Comparison of ENCODE assay signal across 8 cellular contexts in the genomic region with DNA sequence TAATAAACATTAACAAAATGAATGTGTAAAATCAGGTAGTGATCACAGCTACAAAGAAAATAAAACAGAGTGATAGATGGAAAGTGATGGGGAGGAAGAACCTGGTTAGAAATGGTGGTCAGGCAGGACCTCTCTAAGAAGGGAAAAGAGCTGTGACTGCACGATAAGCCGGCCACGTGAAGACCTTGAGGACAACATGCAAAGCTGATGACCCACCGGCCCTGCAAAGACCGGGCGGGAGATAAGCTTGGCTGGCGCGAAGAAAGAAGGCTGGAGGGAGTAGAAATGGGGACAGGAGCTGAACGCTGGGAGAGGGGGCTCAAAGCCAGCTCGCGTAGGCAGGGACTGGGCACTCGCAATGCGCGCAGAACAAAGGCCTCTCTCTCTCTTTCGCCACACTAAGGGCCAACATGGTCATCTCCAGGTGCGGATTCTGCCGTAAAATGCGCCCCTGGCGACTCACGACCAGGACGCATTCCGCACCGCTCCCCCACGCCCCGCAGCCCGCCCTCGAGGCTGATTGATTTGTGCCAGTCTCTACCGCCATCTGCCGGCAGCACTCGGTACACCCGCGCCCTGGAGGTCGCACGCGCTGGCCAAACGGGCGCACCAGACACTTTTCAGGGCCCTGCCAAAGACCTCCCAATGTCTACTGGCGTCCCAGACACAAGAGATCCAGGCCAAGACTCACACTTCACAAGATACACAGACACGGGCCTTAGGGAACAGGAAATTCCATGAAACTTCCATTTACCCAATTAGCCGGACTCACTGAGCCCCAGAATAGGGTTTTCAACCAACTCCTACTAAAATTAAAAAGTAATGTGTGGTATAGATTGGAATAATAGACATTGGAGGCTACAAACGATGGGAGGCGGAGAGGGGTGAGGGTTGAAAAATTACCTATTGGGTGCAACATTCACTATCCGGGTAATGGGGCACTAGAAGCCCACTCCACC. TPM values are rescaled to one million over a fixed set of nuclear protein-coding genes. Genes with fewer than 3 reads are reported as not detected.
DNase-seq lines count a peak whose midpoint lies in the region; ATAC-seq and TF ChIP-seq lines count a peak whose summit lies in the region.

No MANE protein-coding gene starts in this region.

- peak overlapping the region; percentile 58 for H3K4me2 ChIP-seq in KMS-11

- DNase-seq in DMS79 (lab: John Stamatoyannopoulos, UW) (peak; percentile 67), Panc1 (ENCODE audit: low read depth, low spot score) (no peak), fibroblast of the aortic adventitia (ENCODE audit: low read depth) (peak; percentile 65), nephron progenitor cell (peak; percentile 97)
- peak; percentile 78 for DNase-seq in activated T-helper 1 cell treated with anti-CD3 and anti-CD28 coated beads, Interleukin-12 subunit alpha, Interleukin-12 subunit beta, Interleukin-2, Interleukin-4 antibody, amounts not matched to agents 30 ng/mL and 10 ng/mL and 1 ng/mL, durations not matched to agents 14 hours and 24 hours and 36 hours (ENCODE audit: low spot score)
- peak; percentile 94 for DNase-seq in stimulated activated naive CD8-positive, alpha-beta T cell treated with anti-CD3 and anti-CD28 coated beads, Interleukin-15, Interleukin-2, amounts not matched to agents 100 U/mL and 50 U/mL, for 24 hours

- H3K4me1 Mint-ChIP-seq in activated T-helper 1 cell treated with anti-CD3 and anti-CD28 coated beads, Interleukin-12 subunit alpha, Interleukin-12 subunit beta, Interleukin-2, Interleukin-4 antibody, amounts not matched to agents 30 ng/mL and 10 ng/mL and 1 ng/mL, durations not matched to agents 14 hours and 24 hours and 36 hours (ENCODE audit: low read depth), result peaks cover 11% of the 10 kb centered on the region
- H3K4me1 Mint-ChIP-seq in nephron progenitor cell, result peaks cover 29% of the 10 kb centered on the region

- H2AFZ ChIP-seq in KMS-11 (ENCODE audit: low read depth), result peak overlapping the region; percentile 96

- in situ Hi-C loops in Panc1 (cut with HindIII; ENCODE audit: low pct_unique_long_range_greater_than_20kb, low sequenced_read_pairs), result no loop called here

- CTCF ChIA-PET in Panc1 (lab: Charles Lee), result interaction anchor here (1.2 kb wide), 1 partner anchor 64 kb away, joined by 4 read pairs; no protein-coding TSS in a partner anchor

- intact Hi-C loops in Panc1 (cut with micrococcal nuclease; ENCODE audit: unreplicated experiment), result no loop called here
- intact Hi-C loops in activated T-helper 1 cell treated with anti-CD3 and anti-CD28 coated beads, Interleukin-12 subunit alpha, Interleukin-12 subunit beta, Interleukin-2, Interleukin-4 antibody, amounts not matched to agents 30 ng/mL and 10 ng/mL and 1 ng/mL, durations not matched to agents 14 hours and 24 hours and 36 hours (cut with micrococcal nuclease), result loop anchor here (1.0 to 5.0 kb wide), 5 partner anchors 29 to 145 kb away; no protein-coding TSS in a partner anchor

- H3K36me3 ChIP-seq in KMS-11 (ENCODE audit: insufficient read depth), result no peaks in the 10 kb centered on the region
- no peaks in the 10 kb centered on the region for H3K36me3 ChIP-seq in Panc1 (ENCODE audit: control insufficient read depth, insufficient read depth, low read length)

- peaks cover 19% of the 10 kb centered on the region for H3K27me3 Mint-ChIP-seq in activated T-helper 1 cell treated with anti-CD3 and anti-CD28 coated beads, Interleukin-12 subunit alpha, Interleukin-12 subunit beta, Interleukin-2, Interleukin-4 antibody, amounts not matched to agents 30 ng/mL and 10 ng/mL and 1 ng/mL, durations not matched to agents 14 hours and 24 hours and 36 hours (ENCODE audit: insufficient read depth)
- no peaks in the 10 kb centered on the region for H3K27me3 Mint-ChIP-seq in nephron progenitor cell (ENCODE audit: low read depth, poor library complexity)

- H3K4me3 Mint-ChIP-seq in activated T-helper 1 cell treated with anti-CD3 and anti-CD28 coated beads, Interleukin-12 subunit alpha, Interleukin-12 subunit beta, Interleukin-2, Interleukin-4 antibody, amounts not matched to agents 30 ng/mL and 10 ng/mL and 1 ng/mL, durations not matched to agents 14 hours and 24 hours and 36 hours, result peak overlapping the region; percentile 76
- peak overlapping the region; percentile 67 for H3K4me3 Mint-ChIP-seq in nephron progenitor cell

- H3K9ac ChIP-seq in KMS-11, result peak overlapping the region; percentile 31; the same call in 1 of the 2 replicates

- no peak overlapping the region for H3K4me3 ChIP-seq in KMS-11 (IDR thresholded peaks at IDR 0.05; ENCODE audit: insufficient read depth, low read depth, low read length)
- peak overlapping the region; percentile 44 to 59 for H3K4me3 ChIP-seq in Panc1 (ENCODE audit: low read depth in 2 of 2, low read length in 2 of 2)
- H3K4me3 ChIP-seq in fibroblast of the aortic adventitia (ENCODE audit: low read depth, low read length), result peak overlapping the region; percentile 71

- POLR2A ChIA-PET in Panc1 (lab: Charles Lee), result no interaction called here

- no peaks in the 10 kb centered on the region for H3K27me3 ChIP-seq in KMS-11 (ENCODE audit: insufficient read depth, low read depth)
- no peaks in the 10 kb centered on the region for H3K27me3 ChIP-seq in Panc1 (ENCODE audit: control insufficient read depth, insufficient read depth, low read length)

- no peaks in the 10 kb centered on the region for H3K36me3 Mint-ChIP-seq in activated T-helper 1 cell treated with anti-CD3 and anti-CD28 coated beads, Interleukin-12 subunit alpha, Interleukin-12 subunit beta, Interleukin-2, Interleukin-4 antibody, amounts not matched to agents 30 ng/mL and 10 ng/mL and 1 ng/mL, durations not matched to agents 14 hours and 24 hours and 36 hours (ENCODE audit: low read depth)
- H3K36me3 Mint-ChIP-seq in nephron progenitor cell (ENCODE audit: low read depth), result peaks cover 17% of the 10 kb centered on the region

- TF ChIP-seq CTCF in KMS-11 (conservative IDR thresholded peaks at IDR 0.05; ENCODE audit: low read depth, low read length), result peak; percentile 92
- peak; percentile 97 for TF ChIP-seq CTCF in Panc1 (IDR thresholded peaks at IDR 0.05)
- peak; percentile 93 for TF ChIP-seq CTCF in fibroblast of the aortic adventitia (IDR thresholded peaks at IDR 0.05; ENCODE audit: insufficient read depth, low read length)
- peak; percentile 95 for TF ChIP-seq CTCF in nephron progenitor cell (IDR thresholded peaks at IDR 0.05)

- no TSS peak for BruUV-seq in Panc1 (replicated peaks; lab: Mats Ljungman, UMichigan)

- H3K9me3 ChIP-seq in Panc1 (ENCODE audit: control insufficient read depth, insufficient read depth, low read depth, low read length), result no peaks in the 10 kb centered on the region

- peak overlapping the region; percentile 68 for H3K27ac Mint-ChIP-seq in activated T-helper 1 cell treated with anti-CD3 and anti-CD28 coated beads, Interleukin-12 subunit alpha, Interleukin-12 subunit beta, Interleukin-2, Interleukin-4 antibody, amounts not matched to agents 30 ng/mL and 10 ng/mL and 1 ng/mL, durations not matched to agents 14 hours and 24 hours and 36 hours
- H3K27ac Mint-ChIP-seq in nephron progenitor cell, result peak overlapping the region; percentile 81

- H3K27ac ChIP-seq in KMS-11, result no peak overlapping the region
- peak overlapping the region; percentile 71 for H3K27ac ChIP-seq in Panc1 (ENCODE audit: low read length)

- no peaks in the 10 kb centered on the region for H3K4me1 ChIP-seq in KMS-11 (ENCODE audit: low read depth, poor library complexity, severe bottlenecking)
- no peaks in the 10 kb centered on the region for H3K4me1 ChIP-seq in Panc1 (ENCODE audit: control insufficient read depth, insufficient read depth, low read length)

- no peaks in the 10 kb centered on the region for H3K9me3 Mint-ChIP-seq in activated T-helper 1 cell treated with anti-CD3 and anti-CD28 coated beads, Interleukin-12 subunit alpha, Interleukin-12 subunit beta, Interleukin-2, Interleukin-4 antibody, amounts not matched to agents 30 ng/mL and 10 ng/mL and 1 ng/mL, durations not matched to agents 14 hours and 24 hours and 36 hours
- no peaks in the 10 kb centered on the region for H3K9me3 Mint-ChIP-seq in nephron progenitor cell

- H3K79me2 ChIP-seq in KMS-11 (ENCODE audit: insufficient read depth, low read depth), result no peaks in the 10 kb centered on the region

- H4K20me1 ChIP-seq in KMS-11 (ENCODE audit: insufficient read depth), result no peaks in the 10 kb centered on the region

- ATAC-seq in GM21723 (IDR thresholded peaks at IDR 0.05; ENCODE audit: unreplicated experiment) (peak; percentile 89), Panc1 (peak; percentile 91)
- peak; percentile 95 for ATAC-seq in stimulated activated naive CD8-positive, alpha-beta T cell treated with anti-CD3 and anti-CD28 coated beads, Interleukin-15, Interleukin-2, amounts not matched to agents 100 U/mL and 50 U/mL, for 24 hours

RNA-seq across cellular contexts. Expression of a gene that starts 9.4 kb away (rescaled TPM):
- total RNA-seq in Panc1 (2021; ENCODE audit: unreplicated experiment) (0.10 TPM), fibroblast of the aortic adventitia (ENCODE audit: low replicate concordance) (not detected in 2 replicates)
- polyA plus RNA-seq in Panc1 (2012; ENCODE audit: insufficient read length), result 0.10 TPM
- not detected in 2 replicates for total RNA-seq in activated T-helper 1 cell treated with anti-CD3 and anti-CD28 coated beads, Interleukin-12 subunit alpha, Interleukin-12 subunit beta, Interleukin-2, Interleukin-4 antibody, amounts not matched to agents 30 ng/mL and 10 ng/mL and 1 ng/mL, durations not matched to agents 14 hours and 24 hours and 36 hours

RNA-seq across cellular contexts. Expression of a gene that starts 23.7 kb away (rescaled TPM):
- total RNA-seq in Panc1 (2021; ENCODE audit: unreplicated experiment) (20.5 TPM), fibroblast of the aortic adventitia (ENCODE audit: low replicate concordance) (0.98 and 2.4 TPM in 2 replicates)
- 22.6 TPM for polyA plus RNA-seq in Panc1 (2012; ENCODE audit: insufficient read length)
- 4.3 and 4.7 TPM in 2 replicates for total RNA-seq in activated T-helper 1 cell treated with anti-CD3 and anti-CD28 coated beads, Interleukin-12 subunit alpha, Interleukin-12 subunit beta, Interleukin-2, Interleukin-4 antibody, amounts not matched to agents 30 ng/mL and 10 ng/mL and 1 ng/mL, durations not matched to agents 14 hours and 24 hours and 36 hours

RNA-seq across cellular contexts. Expression of a gene that starts 30.5 kb away (rescaled TPM):
- total RNA-seq in Panc1 (2021; ENCODE audit: unreplicated experiment) (18.9 TPM), fibroblast of the aortic adventitia (ENCODE audit: low replicate concordance) (11.6 and 16.2 TPM in 2 replicates)
- 17.6 TPM for polyA plus RNA-seq in Panc1 (2012; ENCODE audit: insufficient read length)
- 25.9 TPM in 2 replicates for total RNA-seq in activated T-helper 1 cell treated with anti-CD3 and anti-CD28 coated beads, Interleukin-12 subunit alpha, Interleukin-12 subunit beta, Interleukin-2, Interleukin-4 antibody, amounts not matched to agents 30 ng/mL and 10 ng/mL and 1 ng/mL, durations not matched to agents 14 hours and 24 hours and 36 hours

RNA-seq across cellular contexts. Expression of a gene that starts 39.8 kb away (rescaled TPM):
- total RNA-seq in Panc1 (2021; ENCODE audit: unreplicated experiment), result not detected
- polyA plus RNA-seq in Panc1 (2012; ENCODE audit: insufficient read length), result not detected
- not detected in 2 replicates for total RNA-seq in activated T-helper 1 cell treated with anti-CD3 and anti-CD28 coated beads, Interleukin-12 subunit alpha, Interleukin-12 subunit beta, Interleukin-2, Interleukin-4 antibody, amounts not matched to agents 30 ng/mL and 10 ng/mL and 1 ng/mL, durations not matched to agents 14 hours and 24 hours and 36 hours
- not detected in 2 replicates for total RNA-seq in fibroblast of the aortic adventitia (ENCODE audit: low replicate concordance)

RNA-seq across cellular contexts. Expression of a gene that starts 58.5 kb away (rescaled TPM):
- 48.6 TPM for total RNA-seq in Panc1 (2021; ENCODE audit: unreplicated experiment)
- 52.3 TPM for polyA plus RNA-seq in Panc1 (2012; ENCODE audit: insufficient read length)
- 7.4 and 7.6 TPM in 2 replicates for total RNA-seq in activated T-helper 1 cell treated with anti-CD3 and anti-CD28 coated beads, Interleukin-12 subunit alpha, Interleukin-12 subunit beta, Interleukin-2, Interleukin-4 antibody, amounts not matched to agents 30 ng/mL and 10 ng/mL and 1 ng/mL, durations not matched to agents 14 hours and 24 hours and 36 hours
- 7.7 and 15.9 TPM in 2 replicates for total RNA-seq in fibroblast of the aortic adventitia (ENCODE audit: low replicate concordance)
